ENCODE assay signal across 8 cellular contexts in the genomic region with DNA sequence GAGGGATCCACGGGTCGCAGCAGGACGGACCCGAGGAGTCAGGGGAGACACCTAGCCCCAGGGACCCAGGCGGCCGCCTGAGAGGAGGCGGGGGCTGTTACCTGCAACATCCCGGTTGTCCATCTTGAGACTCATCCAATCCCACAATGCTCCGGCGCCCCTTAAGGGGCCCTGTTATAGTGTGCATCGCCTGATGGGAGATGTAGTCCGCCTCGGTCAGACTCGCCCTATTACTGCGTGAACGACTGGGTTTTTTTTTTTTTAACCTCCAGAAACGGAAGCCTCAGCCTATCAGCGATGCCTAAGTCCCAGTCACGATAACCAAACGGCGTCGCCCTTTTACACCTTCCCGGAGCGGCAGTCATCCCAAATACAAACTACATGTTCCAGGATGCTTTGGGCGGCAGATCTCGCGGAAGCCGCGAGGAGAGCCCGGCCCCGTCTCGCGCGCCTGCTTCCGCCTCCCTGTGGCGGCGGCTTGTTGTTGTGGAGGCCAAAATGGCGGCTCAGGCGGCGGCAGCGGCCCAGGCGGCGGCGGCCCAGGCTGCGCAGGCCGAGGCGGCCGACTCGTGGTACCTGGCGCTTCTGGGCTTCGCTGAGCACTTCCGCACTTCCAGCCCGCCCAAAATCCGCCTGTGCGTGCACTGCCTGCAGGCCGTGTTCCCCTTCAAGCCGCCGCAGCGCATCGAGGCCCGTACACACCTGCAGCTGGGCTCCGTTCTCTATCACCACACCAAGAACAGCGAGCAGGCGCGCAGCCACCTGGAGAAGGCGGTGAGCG.
DNase-seq lines count a peak whose midpoint lies in the region; ATAC-seq and TF ChIP-seq lines count a peak whose summit lies in the region.

A gene with protein sequence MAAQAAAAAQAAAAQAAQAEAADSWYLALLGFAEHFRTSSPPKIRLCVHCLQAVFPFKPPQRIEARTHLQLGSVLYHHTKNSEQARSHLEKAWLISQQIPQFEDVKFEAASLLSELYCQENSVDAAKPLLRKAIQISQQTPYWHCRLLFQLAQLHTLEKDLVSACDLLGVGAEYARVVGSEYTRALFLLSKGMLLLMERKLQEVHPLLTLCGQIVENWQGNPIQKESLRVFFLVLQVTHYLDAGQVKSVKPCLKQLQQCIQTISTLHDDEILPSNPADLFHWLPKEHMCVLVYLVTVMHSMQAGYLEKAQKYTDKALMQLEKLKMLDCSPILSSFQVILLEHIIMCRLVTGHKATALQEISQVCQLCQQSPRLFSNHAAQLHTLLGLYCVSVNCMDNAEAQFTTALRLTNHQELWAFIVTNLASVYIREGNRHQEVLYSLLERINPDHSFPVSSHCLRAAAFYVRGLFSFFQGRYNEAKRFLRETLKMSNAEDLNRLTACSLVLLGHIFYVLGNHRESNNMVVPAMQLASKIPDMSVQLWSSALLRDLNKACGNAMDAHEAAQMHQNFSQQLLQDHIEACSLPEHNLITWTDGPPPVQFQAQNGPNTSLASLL (plus strand): TSS at position 468 of the 781 bp plus-strand sequence. CDS start 31 bp downstream, at position 499.
A gene with protein sequence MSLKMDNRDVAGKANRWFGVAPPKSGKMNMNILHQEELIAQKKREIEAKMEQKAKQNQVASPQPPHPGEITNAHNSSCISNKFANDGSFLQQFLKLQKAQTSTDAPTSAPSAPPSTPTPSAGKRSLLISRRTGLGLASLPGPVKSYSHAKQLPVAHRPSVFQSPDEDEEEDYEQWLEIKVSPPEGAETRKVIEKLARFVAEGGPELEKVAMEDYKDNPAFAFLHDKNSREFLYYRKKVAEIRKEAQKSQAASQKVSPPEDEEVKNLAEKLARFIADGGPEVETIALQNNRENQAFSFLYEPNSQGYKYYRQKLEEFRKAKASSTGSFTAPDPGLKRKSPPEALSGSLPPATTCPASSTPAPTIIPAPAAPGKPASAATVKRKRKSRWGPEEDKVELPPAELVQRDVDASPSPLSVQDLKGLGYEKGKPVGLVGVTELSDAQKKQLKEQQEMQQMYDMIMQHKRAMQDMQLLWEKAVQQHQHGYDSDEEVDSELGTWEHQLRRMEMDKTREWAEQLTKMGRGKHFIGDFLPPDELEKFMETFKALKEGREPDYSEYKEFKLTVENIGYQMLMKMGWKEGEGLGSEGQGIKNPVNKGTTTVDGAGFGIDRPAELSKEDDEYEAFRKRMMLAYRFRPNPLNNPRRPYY (minus strand): TSS at position 148 of the 781 bp plus-strand sequence. CDS start 13 bp downstream, at position 135.

- H3K4me3 Mint-ChIP-seq in central memory CD8-positive, alpha-beta T cell: peak within 1 kb of the TSS; percentile 93

- no peaks in the 10 kb centered on the region for H3K27me3 Mint-ChIP-seq in central memory CD8-positive, alpha-beta T cell

- H3K9me3 Mint-ChIP-seq in central memory CD8-positive, alpha-beta T cell: no peaks in the 10 kb centered on the region

- DNase-seq in AG09319 (ENCODE audit: extremely low read depth, low read depth) (peak; percentile 77), NCI-H226 (peak; percentile 88), islet precursor cell (peak; percentile 96)
- peak; percentile 86 for DNase-seq in activated CD4-positive, CD25-positive, alpha-beta regulatory T cell treated with anti-CD3 and anti-CD28 coated beads, Interleukin-2, amount 50 U/mL, for 16 hours (ENCODE audit: low read depth, low spot score)
- DNase-seq in central memory CD8-positive, alpha-beta T cell (ENCODE audit: low spot score in 2 of 2): peak; percentile 82 to 87
- DNase-seq in stimulated activated CD4-positive, alpha-beta T cell treated with anti-CD3 and anti-CD28 coated beads, Interleukin-12 subunit alpha, Interleukin-12 subunit beta, amount 100 ng/mL, for 48 hours (ENCODE audit: low read depth in 2 of 3, low spot score in 1 of 3): peak; percentile 80 to 85 (median 83)

- H3K36me3 Mint-ChIP-seq in central memory CD8-positive, alpha-beta T cell (ENCODE audit: insufficient read depth): peaks cover 32% of the 10 kb centered on the region

- peak within 1 kb of the TSS; percentile 95 for H3K27ac Mint-ChIP-seq in central memory CD8-positive, alpha-beta T cell (ENCODE audit: low read depth)

- H3K4me1 Mint-ChIP-seq in central memory CD8-positive, alpha-beta T cell: peaks cover 30% of the 10 kb centered on the region

- ATAC-seq in GM18909 (IDR thresholded peaks at IDR 0.05; ENCODE audit: poor library complexity, unreplicated experiment): peak; percentile 90
- ATAC-seq in HG03175 (IDR thresholded peaks at IDR 0.05; ENCODE audit: unreplicated experiment): peak; percentile 88
- ATAC-seq in central memory CD8-positive, alpha-beta T cell (replicated peaks; ENCODE audit: extremely low read depth, poor library complexity, severe bottlenecking): peak; percentile 91

- TF ChIP-seq CTCF in AG09319 (IDR thresholded peaks at IDR 0.05; ENCODE audit: low read depth, low read length): peak; percentile 29

Comparison
In these comparisons a context has a peak if more than half of its experiments do, and no peak if none do; other contexts are left out.
1. Peak in every context shown above with its lines: DNase-seq and ATAC-seq.